8 cellular contexts compared by ENCODE assay signal in the genomic region with DNA sequence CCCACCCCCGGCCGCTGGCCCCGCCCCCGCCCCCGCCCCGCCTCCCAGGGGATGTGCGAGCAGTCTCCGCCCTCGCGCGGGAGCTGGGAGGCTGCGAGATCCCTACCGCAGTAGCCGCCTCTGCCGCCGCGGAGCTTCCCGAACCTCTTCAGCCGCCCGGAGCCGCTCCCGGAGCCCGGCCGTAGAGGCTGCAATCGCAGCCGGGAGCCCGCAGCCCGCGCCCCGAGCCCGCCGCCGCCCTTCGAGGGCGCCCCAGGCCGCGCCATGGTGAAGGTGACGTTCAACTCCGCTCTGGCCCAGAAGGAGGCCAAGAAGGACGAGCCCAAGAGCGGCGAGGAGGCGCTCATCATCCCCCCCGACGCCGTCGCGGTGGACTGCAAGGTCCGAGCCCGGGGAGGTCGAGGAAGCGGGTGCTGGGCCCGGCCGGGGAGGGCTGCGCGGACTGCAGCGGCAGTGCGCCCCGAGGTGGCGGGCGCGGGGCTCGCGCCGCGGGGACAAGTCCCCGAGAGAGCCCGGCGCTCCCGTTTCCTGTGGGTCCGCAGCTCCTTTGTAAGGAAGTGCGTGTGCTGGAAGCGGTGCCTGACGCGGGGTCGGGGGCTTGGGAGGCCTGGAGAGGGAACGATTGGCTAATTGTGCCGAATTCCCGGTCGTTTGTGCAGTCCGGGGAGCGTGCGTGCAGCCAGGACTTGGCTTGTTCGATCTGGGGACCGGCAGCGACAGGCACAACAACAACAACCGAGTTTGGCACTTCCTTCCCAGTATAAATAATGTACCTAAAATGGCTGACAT. TPM values are rescaled to one million over a fixed set of nuclear protein-coding genes. Genes with fewer than 3 reads are reported as not detected.
DNase-seq lines count a peak whose midpoint lies in the region; ATAC-seq, FAIRE-seq and TF ChIP-seq lines count a peak whose summit lies in the region.

A gene (plus strand): TSS at position 110 of the 789 bp plus-strand sequence. CDS start 155 bp downstream, at position 265.

- TF ChIP-seq RAD21 in A549 (conservative IDR thresholded peaks at IDR 0.05 in 1 of 2, IDR thresholded peaks at IDR 0.05 in 1 of 2) = no peak; a peak in 1 of 5 replicates

- H3K27me3 ChIP-seq in lower lobe of right lung (ENCODE audit: low read depth) = no peaks in the 10 kb centered on the region

- CTCF ChIA-PET in A549 (lab: Yijun Ruan, JAX) = interaction anchor here (0.7 to 1.6 kb wide), 4 partner anchors 52 to 338 kb away, joined by 3 to 6 read pairs (median 4); a partner anchor contains a TSS

- no peak for TF ChIP-seq EP300 in A549 (IDR thresholded peaks at IDR 0.05)

- POLR2A ChIA-PET in A549 (lab: Yijun Ruan, JAX) = interaction anchor here (0.6 to 1.5 kb wide), 9 partner anchors 22 to 346 kb away, joined by 3 to 10 read pairs (median 4); a partner anchor contains a TSS

- no peaks in the 10 kb centered on the region for H3K36me3 ChIP-seq in lower lobe of right lung

- H3K4me2 ChIP-seq in A549 = peak within 1 kb of the TSS; percentile 95

- ATAC-seq in A549 (peak; percentile 88 to 92), GM18505 (IDR thresholded peaks at IDR 0.05; ENCODE audit: unreplicated experiment) (peak; percentile 48), HG03039 (IDR thresholded peaks at IDR 0.05; ENCODE audit: unreplicated experiment) (peak; percentile 40), lower lobe of right lung (peak; percentile 96)

- H3K27ac ChIP-seq in A549 = peak within 1 kb of the TSS; percentile 89 to 95
- H3K27ac ChIP-seq in lower lobe of right lung = peak within 1 kb of the TSS; percentile 100

- H3K9me3 ChIP-seq in A549 = no peaks in the 10 kb centered on the region
- H3K9me3 ChIP-seq in lower lobe of right lung = no peaks in the 10 kb centered on the region

- TF ChIP-seq CTCF in A549 (IDR thresholded peaks at IDR 0.05) (peak; percentile 27; the same call in 2 of the 3 replicates), lower lobe of right lung (IDR thresholded peaks at IDR 0.05) (peak; percentile 61)

- TF ChIP-seq POLR2A in A549 (IDR thresholded peaks at IDR 0.05; ENCODE audit: low read length) (peak; percentile 23; the same call in 1 of the 2 replicates), GM18505 (IDR thresholded peaks at IDR 0.05; ENCODE audit: borderline replicate concordance, extremely low read depth, insufficient read depth, insufficient read length) (peak; percentile 36)

- H3K4me3 ChIP-seq in A549 (peak within 1 kb of the TSS; percentile 87), lower lobe of right lung (peak within 1 kb of the TSS; percentile 93)

- 2% methylated on average over 9 of the region's 87 CpGs for WGBS in A549 (ENCODE audit: missing lambda C conversion rate)

- FAIRE-seq in A549 (lab: Jason Lieb, UNC) = no peak

- peaks cover 51% of the 10 kb centered on the region for H3K4me1 ChIP-seq in A549
- peaks cover 34% of the 10 kb centered on the region for H3K4me1 ChIP-seq in lower lobe of right lung

- DNase-seq in A549 (ENCODE audit: low read depth in 1 of 2, low spot score in 1 of 2) (peak; percentile 32 to 64), NCI-H526 treated with DMSO at 0.1 percent for 48 hours (lab: John Stamatoyannopoulos, UW) (peak; percentile 81), ecto neural progenitor cell (ENCODE audit: low spot score) (peak; percentile 86), lower lobe of right lung (peak; percentile 90)
- DNase-seq in activated CD4-positive, alpha-beta T cell treated with anti-CD3 and anti-CD28 coated beads, Interleukin-2, amount 50 U/mL, for 48 hours = peak; percentile 64 to 69
- DNase-seq in stimulated activated CD4-positive, alpha-beta T cell treated with anti-CD3 and anti-CD28 coated beads, TNF-alpha, amount 100 ng/mL, for 4 hours (ENCODE audit: low read depth in 3 of 3) = peak; percentile 31 to 49 (median 34)

- intact Hi-C loops in lower lobe of right lung (cut with DNase I) = no loop called here

TF ChIP-seq in A549, 52 proteins besides CTCF, POLR2A, EP300 and RAD21:
- no peak for TF ChIP-seq RARB (CRISPR knock-in tag; IDR thresholded peaks at IDR 0.05)
- TF ChIP-seq, protein P1, sequence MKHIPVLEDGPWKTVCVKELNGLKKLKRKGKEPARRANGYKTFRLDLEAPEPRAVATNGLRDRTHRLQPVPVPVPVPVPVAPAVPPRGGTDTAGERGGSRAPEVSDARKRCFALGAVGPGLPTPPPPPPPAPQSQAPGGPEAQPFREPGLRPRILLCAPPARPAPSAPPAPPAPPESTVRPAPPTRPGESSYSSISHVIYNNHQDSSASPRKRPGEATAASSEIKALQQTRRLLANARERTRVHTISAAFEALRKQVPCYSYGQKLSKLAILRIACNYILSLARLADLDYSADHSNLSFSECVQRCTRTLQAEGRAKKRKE (CRISPR knock-in tag; IDR thresholded peaks at IDR 0.05; ENCODE audit: low read depth) = no peak
- TF ChIP-seq, protein P2, sequence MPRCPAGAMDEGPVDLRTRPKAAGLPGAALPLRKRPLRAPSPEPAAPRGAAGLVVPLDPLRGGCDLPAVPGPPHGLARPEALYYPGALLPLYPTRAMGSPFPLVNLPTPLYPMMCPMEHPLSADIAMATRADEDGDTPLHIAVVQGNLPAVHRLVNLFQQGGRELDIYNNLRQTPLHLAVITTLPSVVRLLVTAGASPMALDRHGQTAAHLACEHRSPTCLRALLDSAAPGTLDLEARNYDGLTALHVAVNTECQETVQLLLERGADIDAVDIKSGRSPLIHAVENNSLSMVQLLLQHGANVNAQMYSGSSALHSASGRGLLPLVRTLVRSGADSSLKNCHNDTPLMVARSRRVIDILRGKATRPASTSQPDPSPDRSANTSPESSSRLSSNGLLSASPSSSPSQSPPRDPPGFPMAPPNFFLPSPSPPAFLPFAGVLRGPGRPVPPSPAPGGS (IDR thresholded peaks at IDR 0.05) = peak; percentile 44; the same call in 1 of the 3 replicates
- TF ChIP-seq, protein P3, sequence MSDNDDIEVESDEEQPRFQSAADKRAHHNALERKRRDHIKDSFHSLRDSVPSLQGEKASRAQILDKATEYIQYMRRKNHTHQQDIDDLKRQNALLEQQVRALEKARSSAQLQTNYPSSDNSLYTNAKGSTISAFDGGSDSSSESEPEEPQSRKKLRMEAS (IDR thresholded peaks at IDR 0.05) = peak; percentile 7; the same call in 1 of the 2 replicates
- TF ChIP-seq JUN (IDR thresholded peaks at IDR 0.05) = peak; percentile 47 to 70; a peak in 3 of 5 replicates
- peak; percentile 75 for TF ChIP-seq PHF8 (IDR thresholded peaks at IDR 0.05; ENCODE audit: borderline replicate concordance, low read depth)
- TF ChIP-seq HOXB5 (CRISPR knock-in tag; IDR thresholded peaks at IDR 0.05) = no peak
- TF ChIP-seq, protein P4, sequence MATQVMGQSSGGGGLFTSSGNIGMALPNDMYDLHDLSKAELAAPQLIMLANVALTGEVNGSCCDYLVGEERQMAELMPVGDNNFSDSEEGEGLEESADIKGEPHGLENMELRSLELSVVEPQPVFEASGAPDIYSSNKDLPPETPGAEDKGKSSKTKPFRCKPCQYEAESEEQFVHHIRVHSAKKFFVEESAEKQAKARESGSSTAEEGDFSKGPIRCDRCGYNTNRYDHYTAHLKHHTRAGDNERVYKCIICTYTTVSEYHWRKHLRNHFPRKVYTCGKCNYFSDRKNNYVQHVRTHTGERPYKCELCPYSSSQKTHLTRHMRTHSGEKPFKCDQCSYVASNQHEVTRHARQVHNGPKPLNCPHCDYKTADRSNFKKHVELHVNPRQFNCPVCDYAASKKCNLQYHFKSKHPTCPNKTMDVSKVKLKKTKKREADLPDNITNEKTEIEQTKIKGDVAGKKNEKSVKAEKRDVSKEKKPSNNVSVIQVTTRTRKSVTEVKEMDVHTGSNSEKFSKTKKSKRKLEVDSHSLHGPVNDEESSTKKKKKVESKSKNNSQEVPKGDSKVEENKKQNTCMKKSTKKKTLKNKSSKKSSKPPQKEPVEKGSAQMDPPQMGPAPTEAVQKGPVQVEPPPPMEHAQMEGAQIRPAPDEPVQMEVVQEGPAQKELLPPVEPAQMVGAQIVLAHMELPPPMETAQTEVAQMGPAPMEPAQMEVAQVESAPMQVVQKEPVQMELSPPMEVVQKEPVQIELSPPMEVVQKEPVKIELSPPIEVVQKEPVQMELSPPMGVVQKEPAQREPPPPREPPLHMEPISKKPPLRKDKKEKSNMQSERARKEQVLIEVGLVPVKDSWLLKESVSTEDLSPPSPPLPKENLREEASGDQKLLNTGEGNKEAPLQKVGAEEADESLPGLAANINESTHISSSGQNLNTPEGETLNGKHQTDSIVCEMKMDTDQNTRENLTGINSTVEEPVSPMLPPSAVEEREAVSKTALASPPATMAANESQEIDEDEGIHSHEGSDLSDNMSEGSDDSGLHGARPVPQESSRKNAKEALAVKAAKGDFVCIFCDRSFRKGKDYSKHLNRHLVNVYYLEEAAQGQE (IDR thresholded peaks at IDR 0.05) = 0 out of 2 replicates have a peak, but pooled peaks have one; percentile 37

RNA-seq across cellular contexts. Expression of the gene that starts here (rescaled TPM):
- 226 and 234 TPM in 2 replicates for polyA plus RNA-seq in A549 (2011; rRNA removed)
- polyA plus RNA-seq in A549 (2012; cell fraction: cytosol; rRNA removed) = 57.7 and 60.8 TPM in 2 replicates
- 35.4 and 40.4 TPM in 2 replicates for polyA plus RNA-seq in A549 (2012; cell fraction: nucleus; rRNA removed)
- 94.1 to 116 TPM (median 115 TPM) in 3 replicates for polyA plus RNA-seq in A549 (2017; fragmentation: RNase III; extraction: RNeasy Plus Mini Kit Qiagen cat#74134 plus additional on column Dnase treatment)
- polyA minus RNA-seq in A549 (2011; rRNA and poly(A)+ RNA removed) = 23.6 and 23.8 TPM in 2 replicates
- 834 TPM for total RNA-seq in lower lobe of right lung

Comparison
In these comparisons a context has a peak if more than half of its experiments do, and no peak if none do; other contexts are left out.
1. Peak in every context shown above with its lines: DNase-seq, ATAC-seq, H3K4me3 ChIP-seq and H3K27ac ChIP-seq.
2. ATAC-seq: peak in every context shown above with its lines; median percentile 96 in lower lobe of right lung; 90 in A549; 48 in GM18505; 40 in HG03039.
3. DNase-seq: peak in every context shown above with its lines; median percentile 90 in lower lobe of right lung; 86 in ecto neural progenitor cell; 81 in NCI-H526 treated with DMSO at 0.1 percent for 48 hours; 66 in activated CD4-positive, alpha-beta T cell treated with anti-CD3 and anti-CD28 coated beads, Interleukin-2, amount 50 U/mL, for 48 hours; 48 in A549; 34 in stimulated activated CD4-positive, alpha-beta T cell treated with anti-CD3 and anti-CD28 coated beads, TNF-alpha, amount 100 ng/mL, for 4 hours.